1 cellular context compared by ENCODE assay signal in the genomic region with DNA sequence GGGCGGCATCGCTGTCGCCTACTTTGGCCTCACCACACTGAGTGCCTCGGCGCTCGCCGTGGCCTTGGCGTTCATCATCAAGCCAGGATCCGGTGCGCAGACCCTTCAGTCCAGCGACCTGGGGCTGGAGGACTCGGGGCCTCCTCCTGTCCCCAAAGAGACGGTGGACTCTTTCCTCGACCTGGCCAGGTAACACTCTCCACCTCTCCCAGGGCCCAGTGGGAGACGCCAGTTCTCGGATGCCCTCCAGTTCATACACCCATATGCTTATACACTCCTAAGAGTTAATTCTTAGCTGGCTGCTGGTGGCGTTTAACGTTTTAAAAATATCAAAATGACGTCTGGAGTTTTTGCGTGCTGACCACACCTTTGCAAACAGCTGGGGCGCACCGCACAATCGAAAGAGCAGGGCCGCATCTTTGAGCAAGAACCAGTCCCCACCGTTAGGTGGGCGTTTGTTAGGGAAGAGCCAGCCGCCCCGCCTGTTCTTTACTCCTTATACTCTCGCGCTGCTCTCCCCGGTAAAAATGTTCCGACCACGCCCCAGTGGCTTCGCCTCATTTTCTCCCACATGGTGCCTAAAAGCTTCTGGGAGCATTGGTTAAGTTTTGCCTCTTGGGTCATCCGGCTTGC.
A peak's percentile ranks its signal among the peaks of the same experiment; 100 is the strongest.
TF ChIP-seq lines count a peak whose summit lies in the region.

No MANE protein-coding gene starts in this region.

TF ChIP-seq in K562, 482 proteins besides CTCF, POLR2A, EP300 and RAD21 (continued from another document):
- TF ChIP-seq, protein P1, sequence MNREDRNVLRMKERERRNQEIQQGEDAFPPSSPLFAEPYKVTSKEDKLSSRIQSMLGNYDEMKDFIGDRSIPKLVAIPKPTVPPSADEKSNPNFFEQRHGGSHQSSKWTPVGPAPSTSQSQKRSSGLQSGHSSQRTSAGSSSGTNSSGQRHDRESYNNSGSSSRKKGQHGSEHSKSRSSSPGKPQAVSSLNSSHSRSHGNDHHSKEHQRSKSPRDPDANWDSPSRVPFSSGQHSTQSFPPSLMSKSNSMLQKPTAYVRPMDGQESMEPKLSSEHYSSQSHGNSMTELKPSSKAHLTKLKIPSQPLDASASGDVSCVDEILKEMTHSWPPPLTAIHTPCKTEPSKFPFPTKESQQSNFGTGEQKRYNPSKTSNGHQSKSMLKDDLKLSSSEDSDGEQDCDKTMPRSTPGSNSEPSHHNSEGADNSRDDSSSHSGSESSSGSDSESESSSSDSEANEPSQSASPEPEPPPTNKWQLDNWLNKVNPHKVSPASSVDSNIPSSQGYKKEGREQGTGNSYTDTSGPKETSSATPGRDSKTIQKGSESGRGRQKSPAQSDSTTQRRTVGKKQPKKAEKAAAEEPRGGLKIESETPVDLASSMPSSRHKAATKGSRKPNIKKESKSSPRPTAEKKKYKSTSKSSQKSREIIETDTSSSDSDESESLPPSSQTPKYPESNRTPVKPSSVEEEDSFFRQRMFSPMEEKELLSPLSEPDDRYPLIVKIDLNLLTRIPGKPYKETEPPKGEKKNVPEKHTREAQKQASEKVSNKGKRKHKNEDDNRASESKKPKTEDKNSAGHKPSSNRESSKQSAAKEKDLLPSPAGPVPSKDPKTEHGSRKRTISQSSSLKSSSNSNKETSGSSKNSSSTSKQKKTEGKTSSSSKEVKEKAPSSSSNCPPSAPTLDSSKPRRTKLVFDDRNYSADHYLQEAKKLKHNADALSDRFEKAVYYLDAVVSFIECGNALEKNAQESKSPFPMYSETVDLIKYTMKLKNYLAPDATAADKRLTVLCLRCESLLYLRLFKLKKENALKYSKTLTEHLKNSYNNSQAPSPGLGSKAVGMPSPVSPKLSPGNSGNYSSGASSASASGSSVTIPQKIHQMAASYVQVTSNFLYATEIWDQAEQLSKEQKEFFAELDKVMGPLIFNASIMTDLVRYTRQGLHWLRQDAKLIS (CRISPR knock-in tag; IDR thresholded peaks at IDR 0.05), result peak; percentile 72
- no peak for TF ChIP-seq ZNF253 (CRISPR knock-in tag; conservative IDR thresholded peaks at IDR 0.05)
- TF ChIP-seq RB1 (IDR thresholded peaks at IDR 0.05; ENCODE audit: low read depth), result 0 out of 2 replicates have a peak, but pooled peaks have one; percentile 9
- TF ChIP-seq, protein P2, sequence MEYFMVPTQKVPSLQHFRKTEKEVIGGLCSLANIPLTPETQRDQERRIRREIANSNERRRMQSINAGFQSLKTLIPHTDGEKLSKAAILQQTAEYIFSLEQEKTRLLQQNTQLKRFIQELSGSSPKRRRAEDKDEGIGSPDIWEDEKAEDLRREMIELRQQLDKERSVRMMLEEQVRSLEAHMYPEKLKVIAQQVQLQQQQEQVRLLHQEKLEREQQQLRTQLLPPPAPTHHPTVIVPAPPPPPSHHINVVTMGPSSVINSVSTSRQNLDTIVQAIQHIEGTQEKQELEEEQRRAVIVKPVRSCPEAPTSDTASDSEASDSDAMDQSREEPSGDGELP (CRISPR knock-in tag; IDR thresholded peaks at IDR 0.05; ENCODE audit: borderline replicate concordance), result peak; percentile 90
- TF ChIP-seq L3MBTL2 (IDR thresholded peaks at IDR 0.05), result peak; percentile 87
- TF ChIP-seq, protein P3, sequence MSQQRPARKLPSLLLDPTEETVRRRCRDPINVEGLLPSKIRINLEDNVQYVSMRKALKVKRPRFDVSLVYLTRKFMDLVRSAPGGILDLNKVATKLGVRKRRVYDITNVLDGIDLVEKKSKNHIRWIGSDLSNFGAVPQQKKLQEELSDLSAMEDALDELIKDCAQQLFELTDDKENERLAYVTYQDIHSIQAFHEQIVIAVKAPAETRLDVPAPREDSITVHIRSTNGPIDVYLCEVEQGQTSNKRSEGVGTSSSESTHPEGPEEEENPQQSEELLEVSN (IDR thresholded peaks at IDR 0.05; ENCODE audit: borderline replicate concordance in 1 of 2, extremely low read depth in 1 of 2, insufficient read depth in 1 of 2, insufficient read length in 1 of 2, low read depth in 1 of 2, low read length in 1 of 2, poor library complexity in 1 of 2, severe bottlenecking in 1 of 2), result peak in 1 of 2 experiments; percentile 54
- 0 out of 2 replicates have a peak, but pooled peaks have one; percentile 31 for TF ChIP-seq ZNF143 (CRISPR knock-in tag; IDR thresholded peaks at IDR 0.05)
- TF ChIP-seq ATF1 (CRISPR knock-in tag; IDR thresholded peaks at IDR 0.05), result no peak
- TF ChIP-seq ATF1 (tag; IDR thresholded peaks at IDR 0.05), result no peak
- TF ChIP-seq ZNF239 (CRISPR knock-in tag; IDR thresholded peaks at IDR 0.05), result no peak
- peak; percentile 21; the same call in 1 of the 2 replicates for TF ChIP-seq MYC (IDR thresholded peaks at IDR 0.05; ENCODE audit: low read depth, low read length)
- no peak for TF ChIP-seq MYC (CRISPR knock-in tag; IDR thresholded peaks at IDR 0.05; ENCODE audit: borderline replicate concordance, low read depth)
